ENCODE assay signal across 21 cellular contexts in genomic region chr4:165457793-165458192, GRCh38.
"Had no signal": no experiment of that assay in that cellular context is flagged by ENCODE, and none has a peak within 500 bp of the region (broad histone marks: within the 10 kb centered on the region; RNA-seq: fewer than 3 reads in every experiment).

No MANE protein-coding gene starts in this region.

- H3K27me3 ChIP-seq: cardiac muscle cell, esophagus squamous epithelium, right atrium auricular region, transverse colon, vagina had no signal

- ATAC-seq: activated naive CD8-positive, alpha-beta T cell treated with anti-CD3 and anti-CD28 coated beads, Interleukin-2, amount 50 U/mL, for 24 hours; natural killer cell treated with Interleukin-12 subunit alpha and Interleukin-12 subunit beta and Interleukin-15 and Interleukin-18, amount 100 ng/mL, for 72 hours had no signal

- H3K36me3 ChIP-seq: cardiac muscle cell, esophagus squamous epithelium, right atrium auricular region, transverse colon, vagina had no signal

- DNase-seq: activated CD4-positive, alpha-beta T cell treated with anti-CD3 and anti-CD28 coated beads, Interleukin-2, amount 50 U/mL, for 48 hours; activated CD4-positive, CD25-positive, alpha-beta regulatory T cell treated with anti-CD3 and anti-CD28 coated beads, Interleukin-2, amount 50 U/mL, for 72 hours; activated naive CD4-positive, alpha-beta T cell treated with anti-CD3 and anti-CD28 coated beads for 36 hours; activated naive CD8-positive, alpha-beta T cell treated with anti-CD3 and anti-CD28 coated beads, Interleukin-2, amount 50 U/mL, for 24 hours; esophagus squamous epithelium; foreskin fibroblast; hypothalamus; mesenchymal stem cell; nucleus accumbens; small intestine; stimulated activated CD4-positive, alpha-beta T cell treated with anti-CD3 and anti-CD28 coated beads, Interleukin-4, amount 100 ng/mL, for 4 hours; stimulated activated CD8-positive, alpha-beta memory T cell treated with anti-CD3 and anti-CD28 coated beads, Interleukin-4, amount 100 ng/mL, for 48 hours; stimulated activated naive CD4-positive, alpha-beta T cell treated with Interleukin-2 at 50 U/mL for 16 hours; transverse colon had no signal

- FAIRE-seq: astrocyte, endothelial cell of umbilical vein, small intestine had no signal

- H3K27ac ChIP-seq: cardiac muscle cell, coronary artery, esophagus squamous epithelium, right atrium auricular region, transverse colon, vagina had no signal

- H3K9me3 ChIP-seq: esophagus squamous epithelium, right atrium auricular region, transverse colon, vagina had no signal

- H3K4me1 ChIP-seq: vagina had no signal

- H3K4me3 ChIP-seq: cardiac muscle cell, coronary artery, esophagus squamous epithelium, right atrium auricular region, transverse colon, vagina had no signal
